ENCODE assay signal across 29 cellular contexts in genomic region chr12:101929365-101930041, GRCh38. TPM values are rescaled to one million over a fixed set of nuclear protein-coding genes. Genes with fewer than 3 reads are reported as not detected.
DNase-seq lines count a peak whose midpoint lies in the region; ATAC-seq and TF ChIP-seq lines count a peak whose summit lies in the region.
"Had no signal": no experiment of that assay in that cellular context is flagged by ENCODE, and none has a peak within 500 bp of the region (broad histone marks: within the 10 kb centered on the region; RNA-seq: fewer than 3 reads in every experiment).

No MANE protein-coding gene starts in this region.

- no peak overlapping the region for H3K4me2 ChIP-seq in smooth muscle cell

- no peaks in the 10 kb centered on the region for H3K36me3 Mint-ChIP-seq in activated naive CD4-positive, alpha-beta T cell treated with anti-CD3 and anti-CD28 coated beads, Interleukin-2, amount 50 U/mL, for 72 hours
- H3K36me3 Mint-ChIP-seq: mesothelial cell of epicardium, WTC11 had no signal

- H3K27ac ChIP-seq in smooth muscle cell (ENCODE audit: low read depth): peak overlapping the region; percentile 96
- H3K27ac ChIP-seq: body of pancreas, foreskin keratinocyte, left ventricle myocardium inferior, ovary had no signal

- in situ Hi-C loops in GM18951 (cut with MboI; ENCODE audit: low sequenced_read_pairs, unreplicated experiment): loop anchor here (10.0 to 25.0 kb wide), 2 partner anchors 555 to 808 kb away; partner anchors contain the start of gene IGF1

- no peaks in the 10 kb centered on the region for H3K27me3 ChIP-seq in smooth muscle cell (ENCODE audit: low read depth)
- H3K27me3 ChIP-seq: body of pancreas, foreskin keratinocyte, ovary had no signal

- WGBS in smooth muscle cell (ENCODE audit: low lambda C conversion rate): 80% methylated on average over 11 of the region's 11 CpGs

- ATAC-seq in HG02885 (IDR thresholded peaks at IDR 0.05; ENCODE audit: poor library complexity, unreplicated experiment): peak; percentile 30
- ATAC-seq in activated naive CD4-positive, alpha-beta T cell treated with anti-CD3 and anti-CD28 coated beads, Interleukin-2, amount 50 U/mL, for 72 hours: no peak
- ATAC-seq: activated naive CD8-positive, alpha-beta T cell treated with anti-CD3 and anti-CD28 coated beads, Interleukin-2, amount 50 U/mL, for 24 hours; body of pancreas; foreskin keratinocyte; natural killer cell treated with Interleukin-12 subunit alpha and Interleukin-12 subunit beta and Interleukin-15 and Interleukin-18, amount 100 ng/mL, for 72 hours; right cardiac atrium; WTC11 had no signal

- H3K79me2 ChIP-seq in smooth muscle cell (ENCODE audit: low read depth): no peaks in the 10 kb centered on the region

- peak; percentile 82 for TF ChIP-seq POLR2A in GM18951 (IDR thresholded peaks at IDR 0.05; ENCODE audit: extremely low read depth, insufficient read depth, insufficient read length)

- TF ChIP-seq CTCF in GM12875 (IDR thresholded peaks at IDR 0.05; ENCODE audit: borderline replicate concordance, insufficient read depth, low read depth, low read length) (no peak), smooth muscle cell (IDR thresholded peaks at IDR 0.05; ENCODE audit: borderline replicate concordance, insufficient read depth, poor library complexity, severe bottlenecking) (no peak)

- H3K27ac Mint-ChIP-seq in activated naive CD4-positive, alpha-beta T cell treated with anti-CD3 and anti-CD28 coated beads, Interleukin-2, amount 50 U/mL, for 72 hours: no peak overlapping the region
- H3K27ac Mint-ChIP-seq: activated naive CD8-positive, alpha-beta T cell treated with anti-CD3 and anti-CD28 coated beads, Interleukin-2, amount 50 U/mL, for 24 hours; CD4-positive, alpha-beta T cell; mesothelial cell of epicardium; WTC11 had no signal

- H3K4me3 ChIP-seq in GM12875 (ENCODE audit: low read depth, low read length): peak overlapping the region; percentile 69
- no peak overlapping the region for H3K4me3 ChIP-seq in smooth muscle cell
- H3K4me3 ChIP-seq: body of pancreas, left ventricle myocardium inferior, ovary had no signal

- no peaks in the 10 kb centered on the region for H3K9me3 Mint-ChIP-seq in activated naive CD4-positive, alpha-beta T cell treated with anti-CD3 and anti-CD28 coated beads, Interleukin-2, amount 50 U/mL, for 72 hours
- H3K9me3 Mint-ChIP-seq: activated naive CD8-positive, alpha-beta T cell treated with anti-CD3 and anti-CD28 coated beads, Interleukin-2, amount 50 U/mL, for 24 hours; CD4-positive, alpha-beta T cell; mesothelial cell of epicardium; natural killer cell treated with Interleukin-12 subunit alpha and Interleukin-12 subunit beta and Interleukin-15 and Interleukin-18, amount 100 ng/mL, for 72 hours had no signal

- no peak overlapping the region for H2AFZ ChIP-seq in smooth muscle cell (ENCODE audit: low read depth)

- H3K9me3 ChIP-seq in smooth muscle cell (replicated peaks; ENCODE audit: low read depth): no peaks in the 10 kb centered on the region
- H3K9me3 ChIP-seq: body of pancreas, left ventricle myocardium inferior, ovary had no signal

- H3K36me3 ChIP-seq in smooth muscle cell (ENCODE audit: low read depth): no peaks in the 10 kb centered on the region
- H3K36me3 ChIP-seq: left ventricle myocardium inferior, ovary had no signal

- no peak overlapping the region for H3K9ac ChIP-seq in smooth muscle cell (ENCODE audit: low read depth)

- H3K4me1 ChIP-seq in smooth muscle cell (ENCODE audit: low read depth): no peaks in the 10 kb centered on the region
- H3K4me1 ChIP-seq: body of pancreas, foreskin keratinocyte, left ventricle myocardium inferior had no signal

- DNase-seq in smooth muscle cell (lab: John Stamatoyannopoulos, UW; ENCODE audit: unreplicated experiment): no peak
- no peak for DNase-seq in activated naive CD4-positive, alpha-beta T cell treated with anti-CD3 and anti-CD28 coated beads, Interleukin-2, amount 50 U/mL, for 72 hours (ENCODE audit: low spot score in 2 of 2)
- DNase-seq in activated naive CD4-positive, alpha-beta T cell (lab: John Stamatoyannopoulos, UW): no peak
- DNase-seq in stimulated activated CD4-positive, alpha-beta T cell treated with anti-CD3 and anti-CD28 coated beads, Interleukin-4, amount 100 ng/mL, for 4 hours: no peak
- DNase-seq: activated CD4-positive, alpha-beta T cell treated with anti-CD3 and anti-CD28 coated beads, Interleukin-2, amount 50 U/mL, for 48 hours; activated effector memory CD4-positive, alpha-beta T cell treated with Interleukin-2 at 50 U/mL for 16 hours; activated naive CD8-positive, alpha-beta T cell treated with anti-CD3 and anti-CD28 coated beads, Interleukin-2, amount 50 U/mL, for 24 hours; body of pancreas; CD4-positive, alpha-beta T cell; foreskin keratinocyte; GOT3; hypothalamus; KG1; left ventricle myocardium inferior; NCI-H1694; NCI-H2171 treated with DMSO at 0.1 percent for 48 hours; NCI-H69; OCI-M1; ovary; right cardiac atrium; Right ventricle myocardium superior; substantia nigra; T-helper 9 cell had no signal

- H3F3A ChIP-seq in smooth muscle cell (ENCODE audit: low read depth): peaks cover 24% of the 10 kb centered on the region

- no peaks in the 10 kb centered on the region for H4K20me1 ChIP-seq in smooth muscle cell (ENCODE audit: low read depth)

RNA-seq across cellular contexts. Expression of gene DRAM1, which starts 52.1 kb away (rescaled TPM):
- 22.7 and 29.3 TPM in 2 replicates for total RNA-seq in smooth muscle cell
- polyA plus RNA-seq in smooth muscle cell: 29.5 and 31.2 TPM in 2 replicates
- 1 to 10 TPM; 5.1 to 5.6 TPM for total RNA-seq in activated naive CD4-positive, alpha-beta T cell treated with anti-CD3 and anti-CD28 coated beads, Interleukin-2, amount 50 U/mL, for 72 hours
